25 cellular contexts compared by ENCODE assay signal in the genomic region with DNA sequence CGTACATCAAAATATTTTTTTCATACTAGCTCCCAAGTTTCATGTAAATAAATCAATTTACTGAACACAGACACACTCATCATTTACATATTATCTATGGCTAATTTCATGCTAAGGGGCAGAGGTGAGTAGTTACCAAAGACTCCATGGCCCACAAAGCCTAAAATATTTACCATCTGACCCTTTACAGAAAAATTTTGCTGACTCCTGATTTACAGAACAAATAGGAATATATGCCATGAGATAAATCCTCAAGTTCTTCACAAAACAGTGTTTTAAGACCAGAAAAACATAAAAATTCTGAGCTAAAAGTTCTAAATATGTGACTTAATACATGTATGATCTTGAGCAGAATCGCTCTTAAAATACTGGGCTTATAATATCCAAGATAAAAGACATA.
"Had no signal": no experiment of that assay in that cellular context is flagged by ENCODE, and none has a peak within 500 bp of the region (broad histone marks: within the 10 kb centered on the region; RNA-seq: fewer than 3 reads in every experiment).

No MANE protein-coding gene starts in this region.

- H3K4me2 ChIP-seq: neural progenitor cell had no signal

- H3K4me3 ChIP-seq: neural progenitor cell, ovary, psoas muscle, skin epidermis, stomach, thoracic aorta, thyroid gland, tibial nerve, upper lobe of left lung, vagina had no signal

- H3K27ac ChIP-seq: neural progenitor cell, ovary, parathyroid adenoma, psoas muscle, skin epidermis, stomach, thoracic aorta, thyroid gland, tibial nerve, upper lobe of left lung, vagina had no signal

- DNase-seq: natural killer cell; occipital lobe; ovary; posterior cingulate gyrus; psoas muscle; right cardiac atrium; stimulated activated CD4-positive, alpha-beta T cell treated with anti-CD3 and anti-CD28 coated beads, Interleukin-15, amount 100 ng/mL, for 24 hours; stimulated activated CD4-positive, alpha-beta T cell treated with anti-CD3 and anti-CD28 coated beads, Interleukin-2, amount 100 ng/mL, for 24 hours; stimulated activated CD4-positive, alpha-beta T cell treated with anti-CD3 and anti-CD28 coated beads, Interleukin-2, amount 100 ng/mL, for 48 hours; stimulated activated CD4-positive, alpha-beta T cell treated with anti-CD3 and anti-CD28 coated beads, Interleukin-4, amount 100 ng/mL, for 24 hours; stimulated activated naive B cell treated with anti-CD40 and anti-IgM and Interleukin-4, amounts not matched to agents 10 μg/mL and 1 μg/mL and 100 μg/mL, for 72 hours; stimulated activated naive CD4-positive, alpha-beta T cell treated with Interleukin-2 at 50 U/mL for 16 hours; stomach; thyroid gland; trophoblast cell; upper lobe of left lung had no signal

- H3K9ac ChIP-seq: neural progenitor cell, parathyroid adenoma had no signal

- ATAC-seq: natural killer cell; psoas muscle; right cardiac atrium; sciatic nerve; stimulated activated effector memory CD8-positive, alpha-beta T cell treated with anti-CD3 and anti-CD28 coated beads, Interleukin-12 subunit alpha, Interleukin-12 subunit beta, amount 100 ng/mL, for 72 hours; stimulated activated naive B cell treated with anti-CD40 and anti-IgM and Interleukin-4, amounts not matched to agents 10 μg/mL and 1 μg/mL and 100 μg/mL, for 72 hours had no signal

- H2AFZ ChIP-seq: neural progenitor cell, parathyroid adenoma had no signal

- H3K4me1 ChIP-seq: neural progenitor cell, parathyroid adenoma, tibial nerve, upper lobe of left lung, vagina had no signal

- H3K36me3 ChIP-seq: ovary had no signal

- FAIRE-seq: urothelium cell line had no signal

- H3K27me3 ChIP-seq: neural progenitor cell, ovary, stomach, thyroid gland, tibial nerve, upper lobe of left lung, vagina had no signal

- H3K9me3 ChIP-seq: ovary, psoas muscle, stomach, thoracic aorta, thyroid gland, tibial nerve, upper lobe of left lung, vagina had no signal
